In the genomic region with DNA sequence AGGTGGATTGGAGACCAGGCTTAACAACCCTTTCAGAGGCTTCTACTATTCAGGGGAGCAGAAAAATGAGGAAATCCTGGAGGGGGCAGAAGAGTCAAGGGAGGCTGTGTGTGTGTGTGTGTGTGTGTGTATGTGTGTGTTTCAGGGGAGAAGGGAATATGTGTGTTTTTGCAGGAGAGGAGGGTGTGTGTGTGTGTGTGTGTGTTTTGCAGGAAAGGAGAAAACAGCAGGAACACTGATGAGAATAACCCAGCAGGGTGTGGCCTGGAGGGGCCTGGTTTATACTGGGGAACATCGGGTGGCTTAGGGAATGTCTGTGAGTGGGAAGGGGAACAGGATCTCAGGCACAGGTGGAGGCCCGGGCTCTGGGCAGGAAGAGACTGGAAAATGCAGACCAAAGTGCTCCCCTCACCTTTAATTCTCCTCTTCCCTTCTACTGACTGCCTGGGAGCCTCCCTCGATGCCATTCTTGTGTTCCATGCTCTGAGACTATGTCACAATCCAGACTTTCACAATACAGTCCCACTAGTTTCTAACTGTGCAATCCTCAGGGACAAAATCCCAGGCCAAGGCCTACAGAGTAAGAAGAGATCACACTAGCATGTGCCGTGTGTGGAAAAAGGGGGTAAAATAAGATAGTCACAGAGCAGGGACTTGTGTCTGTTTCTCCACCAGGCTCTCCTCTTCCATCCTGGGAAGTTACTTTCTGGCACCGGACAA, we compare ENCODE assay signal across 1 cellular context.
TF ChIP-seq lines count a peak whose summit lies in the region.

No MANE protein-coding gene starts in this region.

TF ChIP-seq in H1, 55 proteins besides CTCF, POLR2A, EP300 and RAD21:
- no peak for TF ChIP-seq CHD2 (IDR thresholded peaks at IDR 0.05; ENCODE audit: low read length)
- TF ChIP-seq POU5F1 (IDR thresholded peaks at IDR 0.05; ENCODE audit: low read depth, low read length) = no peak
- no peak for TF ChIP-seq PHF8 (conservative IDR thresholded peaks at IDR 0.05; ENCODE audit: low read depth, low read length)
- TF ChIP-seq CHD1 (IDR thresholded peaks at IDR 0.05; ENCODE audit: low read depth, low read length) = no peak
- TF ChIP-seq CTBP2 (IDR thresholded peaks at IDR 0.05; ENCODE audit: borderline replicate concordance, insufficient read depth, insufficient read length, low read length) = no peak
- TF ChIP-seq, protein P1, sequence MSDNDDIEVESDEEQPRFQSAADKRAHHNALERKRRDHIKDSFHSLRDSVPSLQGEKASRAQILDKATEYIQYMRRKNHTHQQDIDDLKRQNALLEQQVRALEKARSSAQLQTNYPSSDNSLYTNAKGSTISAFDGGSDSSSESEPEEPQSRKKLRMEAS (IDR thresholded peaks at IDR 0.05) = no peak
- no peak for TF ChIP-seq TEAD4 (IDR thresholded peaks at IDR 0.05; ENCODE audit: low read depth, low read length)
- no peak for TF ChIP-seq ASH2L (IDR thresholded peaks at IDR 0.05; ENCODE audit: low read length)
- TF ChIP-seq SUZ12 (IDR thresholded peaks at IDR 0.05; ENCODE audit: low read length) = no peak
- no peak for TF ChIP-seq ZNF274 (IDR thresholded peaks at IDR 0.05; ENCODE audit: borderline replicate concordance, extremely low read depth, low read length)
- TF ChIP-seq, protein P2, sequence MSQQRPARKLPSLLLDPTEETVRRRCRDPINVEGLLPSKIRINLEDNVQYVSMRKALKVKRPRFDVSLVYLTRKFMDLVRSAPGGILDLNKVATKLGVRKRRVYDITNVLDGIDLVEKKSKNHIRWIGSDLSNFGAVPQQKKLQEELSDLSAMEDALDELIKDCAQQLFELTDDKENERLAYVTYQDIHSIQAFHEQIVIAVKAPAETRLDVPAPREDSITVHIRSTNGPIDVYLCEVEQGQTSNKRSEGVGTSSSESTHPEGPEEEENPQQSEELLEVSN (IDR thresholded peaks at IDR 0.05) = no peak
- TF ChIP-seq FOSL1 (IDR thresholded peaks at IDR 0.05; ENCODE audit: insufficient read depth, low read depth, low read length) = no peak
- TF ChIP-seq BACH1 (IDR thresholded peaks at IDR 0.05; ENCODE audit: low read length) = no peak
- no peak for TF ChIP-seq MAFK (IDR thresholded peaks at IDR 0.05; ENCODE audit: low read depth, low read length)
- no peak for TF ChIP-seq RXRA (IDR thresholded peaks at IDR 0.05; ENCODE audit: insufficient read depth, low read depth, low read length)
- TF ChIP-seq GTF2F1 (IDR thresholded peaks at IDR 0.05; ENCODE audit: borderline replicate concordance, low read depth, low read length) = no peak
- no peak for TF ChIP-seq CBX8 (IDR thresholded peaks at IDR 0.05; ENCODE audit: borderline replicate concordance, low read depth, low read length)
- TF ChIP-seq NANOG (IDR thresholded peaks at IDR 0.05; ENCODE audit: insufficient read depth, low read depth, low read length, poor library complexity, severe bottlenecking) = no peak
- TF ChIP-seq JUN (IDR thresholded peaks at IDR 0.05; ENCODE audit: low read depth, low read length) = no peak
